In the genomic region with DNA sequence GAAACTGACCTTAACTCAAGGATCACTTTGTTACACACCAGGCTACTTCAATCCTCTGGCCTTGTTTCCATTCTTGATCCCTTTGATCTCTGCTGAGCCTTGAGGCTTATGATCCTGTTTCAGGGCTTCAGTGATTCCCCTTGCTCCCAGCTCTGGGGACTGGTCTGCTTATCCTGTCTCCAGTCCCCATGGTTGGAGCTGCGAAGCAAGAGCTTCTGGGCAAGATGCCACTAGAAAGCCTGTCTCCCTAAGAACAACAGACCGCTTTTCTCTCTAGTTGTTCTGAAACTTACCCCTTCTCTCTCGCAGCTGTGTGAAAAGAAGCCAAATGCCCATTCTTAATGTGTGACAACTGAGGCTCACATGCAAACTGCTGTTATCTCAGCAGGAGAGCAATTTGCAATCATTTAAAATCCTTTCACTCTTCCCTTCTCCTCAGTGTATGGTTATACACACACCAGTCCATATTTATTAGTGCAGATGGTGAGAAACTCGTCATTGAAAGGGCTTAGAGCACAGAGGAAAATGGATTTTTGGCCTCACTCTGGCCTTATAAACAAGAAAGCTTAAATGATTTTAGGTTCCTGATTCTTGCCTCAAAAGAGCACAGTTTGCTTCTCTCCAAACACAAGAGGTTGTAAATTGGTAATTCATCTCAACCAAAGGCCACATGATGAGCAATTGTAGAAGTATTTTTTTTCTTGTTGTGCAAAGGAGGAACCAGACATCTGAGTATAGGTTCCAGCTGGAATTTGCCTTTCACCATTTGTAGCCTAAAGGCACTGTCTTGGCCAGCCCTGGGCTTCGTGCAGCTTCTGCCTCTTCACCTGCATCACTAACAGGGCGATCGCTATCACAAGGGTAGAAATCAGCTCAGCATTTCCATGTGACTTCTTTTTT, we compare ENCODE assay signal across 10 cellular contexts.
DNase-seq lines count a peak whose midpoint lies in the region; ATAC-seq and TF ChIP-seq lines count a peak whose summit lies in the region.
"Had no signal": no experiment of that assay in that cellular context is flagged by ENCODE, and none has a peak within 500 bp of the region (broad histone marks: within the 10 kb centered on the region; RNA-seq: fewer than 3 reads in every experiment).

No MANE protein-coding gene starts in this region.

- H3K4me3 ChIP-seq in RWPE2 (ENCODE audit: severe bottlenecking) (no peak overlapping the region), skeletal muscle tissue (ENCODE audit: low read length in 3 of 3) (no peak overlapping the region)

- H3K27ac ChIP-seq in RWPE2 (ENCODE audit: poor library complexity, severe bottlenecking), result peak overlapping the region; percentile 8
- peak overlapping the region; percentile 30 for H3K27ac ChIP-seq in skeletal muscle tissue (ENCODE audit: low read depth, low read length)
- H3K27ac ChIP-seq: VCaP had no signal

- peaks cover 60% of the 10 kb centered on the region for H3K4me1 Mint-ChIP-seq in nephron progenitor cell

- no peak overlapping the region for H3K9ac ChIP-seq in skeletal muscle tissue (ENCODE audit: low read depth in 1 of 3, low read length in 3 of 3)

- H3K27me3 Mint-ChIP-seq in nephron progenitor cell (ENCODE audit: low read depth, poor library complexity), result peaks cover 4% of the 10 kb centered on the region

- peak; percentile 91 for ATAC-seq in RWPE2 (ENCODE audit: low read depth)

- H3K27me3 ChIP-seq in RWPE2 (ENCODE audit: insufficient read depth, poor library complexity, severe bottlenecking), result no peaks in the 10 kb centered on the region
- no peaks in the 10 kb centered on the region for H3K27me3 ChIP-seq in skeletal muscle tissue (ENCODE audit: control insufficient read depth in 3 of 3, insufficient read depth in 3 of 3, low read length in 3 of 3)

- no peak overlapping the region for H3K4me3 Mint-ChIP-seq in nephron progenitor cell

- in situ Hi-C loops in GM13977 (cut with MboI; ENCODE audit: low pct_unique_long_range_greater_than_20kb, low sequenced_read_pairs, unreplicated experiment), result loop anchor here (25.0 kb wide), 1 partner anchor 788 kb away; no protein-coding TSS in a partner anchor

- no peak overlapping the region for H3K27ac Mint-ChIP-seq in nephron progenitor cell

- H3K36me3 Mint-ChIP-seq in nephron progenitor cell (ENCODE audit: low read depth), result no peaks in the 10 kb centered on the region

- DNase-seq in HS-5 (ENCODE audit: low read depth), result peak; percentile 25
- DNase-seq in RWPE2 (ENCODE audit: low spot score), result no peak
- DNase-seq in globus pallidus (ENCODE audit: low spot score), result peak; percentile 72
- no peak for DNase-seq in GM13977 (ENCODE audit: low spot score)
- no peak for DNase-seq in GM19238 (ENCODE audit: insufficient read length, low spot score)
- DNase-seq in stimulated activated CD4-positive, alpha-beta T cell treated with anti-CD3 and anti-CD28 coated beads, Interleukin-4, amount 100 ng/mL, for 1 hour, result no peak
- no peak for DNase-seq in nephron progenitor cell
- DNase-seq: NCI-H1092 treated with DMSO at 0.1 percent for 48 hours had no signal

- no peaks in the 10 kb centered on the region for H3K9me3 ChIP-seq in RWPE2 (ENCODE audit: severe bottlenecking)
- no peaks in the 10 kb centered on the region for H3K9me3 ChIP-seq in skeletal muscle tissue (ENCODE audit: control insufficient read depth in 3 of 3, low read length in 3 of 3)

- H3K9me3 Mint-ChIP-seq in nephron progenitor cell, result no peaks in the 10 kb centered on the region

- H3K36me3 ChIP-seq in RWPE2 (ENCODE audit: low read depth) (no peaks in the 10 kb centered on the region), skeletal muscle tissue (ENCODE audit: control insufficient read depth in 3 of 3, insufficient read depth in 3 of 3, low read length in 3 of 3) (no peaks in the 10 kb centered on the region)

- TF ChIP-seq CTCF in RWPE2 (IDR thresholded peaks at IDR 0.05; ENCODE audit: poor library complexity, severe bottlenecking) (no peak), GM13977 (IDR thresholded peaks at IDR 0.05; ENCODE audit: extremely low read depth, insufficient read depth, missing control alignments) (no peak), nephron progenitor cell (IDR thresholded peaks at IDR 0.05) (no peak)

- H3K4me1 ChIP-seq in RWPE2 (ENCODE audit: insufficient read depth, poor library complexity, severe bottlenecking) (peaks cover 5% of the 10 kb centered on the region), skeletal muscle tissue (ENCODE audit: control insufficient read depth in 3 of 3, insufficient read depth in 3 of 3, low read length in 3 of 3) (peaks cover 0 to 4% (median 2%) of the 10 kb centered on the region in 3 donors)

Comparison
In these comparisons a context has a peak if more than half of its experiments do, and no peak if none do; other contexts are left out.
1. DNase-seq: peak in HS-5 (single experiment) and globus pallidus (single experiment); none in RWPE2 (single experiment), GM13977 (single experiment), GM19238 (single experiment), stimulated activated CD4-positive, alpha-beta T cell treated with anti-CD3 and anti-CD28 coated beads, Interleukin-4, amount 100 ng/mL, for 1 hour (single experiment) and nephron progenitor cell (single experiment).